Comparison of ENCODE assay signal across 12 cellular contexts in genomic region chr11:126113963-126114362, GRCh38. TPM values are rescaled to one million over a fixed set of nuclear protein-coding genes. Genes with fewer than 3 reads are reported as not detected.
A peak's percentile ranks its signal among the peaks of the same experiment; 100 is the strongest.
DNase-seq lines count a peak whose midpoint lies in the region; ATAC-seq and TF ChIP-seq lines count a peak whose summit lies in the region.
"Had no signal": no experiment of that assay in that cellular context is flagged by ENCODE, and none has a peak within 500 bp of the region (broad histone marks: within the 10 kb centered on the region; RNA-seq: fewer than 3 reads in every experiment).

No MANE protein-coding gene starts in this region.

- H3K4me1 ChIP-seq in heart right ventricle, result peaks cover 25 to 68% (median 52%) of the 10 kb centered on the region in 9 donors
- peaks cover 29 to 46% (median 40%) of the 10 kb centered on the region in 3 donors for H3K4me1 ChIP-seq in esophagus squamous epithelium
- H3K4me1 ChIP-seq in ovary (ENCODE audit: insufficient read depth), result peaks cover 26% of the 10 kb centered on the region
- peaks cover 2 to 17% of the 10 kb centered on the region in 2 donors for H3K4me1 ChIP-seq in aorta (ENCODE audit: control insufficient read depth in 1 of 2, insufficient read depth in 2 of 2, low read length in 2 of 2)

- TF ChIP-seq CTCF in heart right ventricle (IDR thresholded peaks at IDR 0.05) (no peak), esophagus squamous epithelium (IDR thresholded peaks at IDR 0.05) (no peak), ovary (IDR thresholded peaks at IDR 0.05) (no peak)

- DNase-seq in heart right ventricle (no peak), Right ventricle myocardium inferior (ENCODE audit: missing footprints) (no peak), esophagus squamous epithelium (lab: John Stamatoyannopoulos, UW) (no peak), ovary (peak in 1 of 5 donors; percentile 44), aorta (no peak), T-helper 2 cell (no peak), COLO668 (lab: John Stamatoyannopoulos, UW; ENCODE audit: unreplicated experiment) (no peak)
- DNase-seq: activated CD4-positive, alpha-beta memory T cell treated with anti-CD3 and anti-CD28 coated beads, Interleukin-2, amount 10 ng/mL, durations not matched to agents 7 days and 5 days; activated naive CD4-positive, alpha-beta T cell treated with anti-CD3 and anti-CD28 coated beads for 36 hours; effector CD4-positive, alpha-beta T cell; GDM1 had no signal

- TF ChIP-seq POLR2A in esophagus squamous epithelium (IDR thresholded peaks at IDR 0.05) (no peak), ovary (IDR thresholded peaks at IDR 0.05) (no peak)

- TF ChIP-seq EP300 in ovary (IDR thresholded peaks at IDR 0.05), result no peak

- intact Hi-C loops in heart right ventricle (cut with DNase I) (loop anchor here in 5 of 10 donors (5.0 to 10.0 kb wide), 3 partner anchors 49 to 739 kb away; partner anchors contain the start of gene CDON (in 5 of the 5)), Right ventricle myocardium inferior (cut with DNase I) (loop anchor here (2.0 to 10.0 kb wide), 2 partner anchors 51 to 91 kb away; partner anchors contain the start of gene CDON), esophagus squamous epithelium (cut with DNase I) (no loop called here), ovary (cut with DNase I) (no loop called here), aorta (cut with DNase I) (loop anchor here (1.0 to 10.0 kb wide), 3 partner anchors 50 to 519 kb away; partner anchors contain the start of genes CDON (in 1 of the 2) and STT3A (in 1 of the 2))

- H3K27ac ChIP-seq in heart right ventricle (peak overlapping the region; percentile 48 to 86 (median 78)), esophagus squamous epithelium (peak overlapping the region; percentile 29 to 89 (median 77)), ovary (peak overlapping the region; percentile 41 to 66), aorta (ENCODE audit: low read depth in 1 of 2, low read length in 2 of 2) (peak overlapping the region; percentile 62 to 79)

- H3K4me3 ChIP-seq in heart right ventricle (no peak overlapping the region), esophagus squamous epithelium (no peak overlapping the region), ovary (no peak overlapping the region), aorta (ENCODE audit: low read length in 2 of 2) (no peak overlapping the region)

- WGBS in heart right ventricle, 2 donors, result 32 to 42% methylated on average over 4 of the region's 4 CpGs
- 46% methylated on average over 4 of the region's 4 CpGs; no CpG with 5 or more reads in 1 of the 2 donors for WGBS in esophagus squamous epithelium, 2 donors
- WGBS in ovary, 3 donors, result 30 to 41% (median 37%) methylated on average over 4 of the region's 4 CpGs
- WGBS in aorta, 2 donors, result 14 to 25% methylated on average over 4 of the region's 4 CpGs

- H3K9me3 ChIP-seq in heart right ventricle, result no peaks in the 10 kb centered on the region
- H3K9me3 ChIP-seq in esophagus squamous epithelium, result no peaks in the 10 kb centered on the region
- H3K9me3 ChIP-seq in ovary, result no peaks in the 10 kb centered on the region
- H3K9me3 ChIP-seq in aorta (ENCODE audit: control insufficient read depth, low read length), result no peaks in the 10 kb centered on the region

- no peaks in the 10 kb centered on the region for H3K27me3 ChIP-seq in heart right ventricle
- H3K27me3 ChIP-seq in esophagus squamous epithelium, result peaks cover 0 to 31% (median 0%) of the 10 kb centered on the region in 4 donors
- H3K27me3 ChIP-seq in ovary, result no peaks in the 10 kb centered on the region
- H3K27me3 ChIP-seq in aorta (ENCODE audit: control insufficient read depth in 1 of 2, insufficient read depth in 2 of 2, low read length in 1 of 2), result no peaks in the 10 kb centered on the region

- ATAC-seq in heart right ventricle, result no peak
- ATAC-seq in Right ventricle myocardium inferior, result no peak
- ATAC-seq in aorta (ENCODE audit: low FRiP score), result no peak
- no peak for ATAC-seq in GM18873 (IDR thresholded peaks at IDR 0.05; ENCODE audit: low FRiP score, unreplicated experiment)

- H3K36me3 ChIP-seq in heart right ventricle (no peaks in the 10 kb centered on the region), esophagus squamous epithelium (no peaks in the 10 kb centered on the region), ovary (no peaks in the 10 kb centered on the region), aorta (ENCODE audit: control insufficient read depth in 1 of 2, insufficient read depth in 2 of 2, low read length in 1 of 2) (no peaks in the 10 kb centered on the region)

RNA-seq across cellular contexts. Expression of gene CDON, which starts 51.3 kb away (rescaled TPM):
- total RNA-seq in heart right ventricle, result 10 to 100 TPM in 2 of 10 donors, 1 to 10 TPM in 8; 5.4 to 17.1 (median 9.3) TPM
- polyA plus RNA-seq in heart right ventricle, result 1 to 10 TPM; 1.4 to 2.4 TPM
- 18.6 TPM for total RNA-seq in Right ventricle myocardium inferior
- total RNA-seq in esophagus squamous epithelium, result 1 to 10 TPM; 2.5 to 5.5 (median 3.4) TPM
- total RNA-seq in ovary, result 100 to 1,000 TPM in 5 of 7 donors, 10 to 100 TPM in 2; 46.3 to 211 (median 137) TPM
- polyA plus RNA-seq in ovary, result 10 to 100 TPM; 15.0 to 42.7 TPM
- 10 to 100 TPM in 1 of 2 donors, 1 to 10 TPM in 1; 8.1 to 50.3 TPM for total RNA-seq in aorta
- under 1 TPM; 0.49 to 0.88 TPM for polyA plus RNA-seq in aorta

Comparison
In these comparisons a context has a peak if more than half of its experiments do, and no peak if none do; other contexts are left out.
1. intact Hi-C loops: an anchor here in Right ventricle myocardium inferior (2.0 to 10.0 kb wide) and aorta (1.0 to 10.0 kb wide); none called in esophagus squamous epithelium and ovary.